Comparison of ENCODE assay signal across 14 cellular contexts in the genomic region with DNA sequence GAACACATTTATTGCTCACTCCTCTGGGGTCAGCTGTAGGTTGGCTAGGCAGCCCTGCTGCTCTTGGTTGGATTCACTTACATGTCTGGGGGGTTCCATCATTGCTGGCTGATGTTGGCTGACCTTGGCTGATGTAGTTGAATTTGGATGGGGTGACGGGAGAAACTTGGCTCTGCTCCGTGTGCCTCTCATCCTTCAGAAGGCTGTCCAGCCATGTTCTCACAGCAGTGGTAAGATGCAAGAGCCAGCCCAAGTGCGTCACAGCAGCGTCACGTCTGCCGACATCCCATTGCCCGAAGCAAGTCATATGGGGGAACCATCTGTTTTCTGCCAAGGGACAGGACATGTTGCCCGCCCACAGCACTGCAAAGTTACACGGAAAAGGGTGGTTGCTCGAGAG.
DNase-seq lines count a peak whose midpoint lies in the region; TF ChIP-seq lines count a peak whose summit lies in the region.
"Had no signal": no experiment of that assay in that cellular context is flagged by ENCODE, and none has a peak within 500 bp of the region (broad histone marks: within the 10 kb centered on the region; RNA-seq: fewer than 3 reads in every experiment).

No MANE protein-coding gene starts in this region.

- H3K36me3 ChIP-seq in SJCRH30 (no peaks in the 10 kb centered on the region), suprapubic skin (no peaks in the 10 kb centered on the region)
- H3K36me3 ChIP-seq: brain microvascular endothelial cell had no signal

- H3K9me3 ChIP-seq in SJCRH30 (replicated peaks) (no peaks in the 10 kb centered on the region), suprapubic skin (no peaks in the 10 kb centered on the region)

- H3K4me1 ChIP-seq in SJCRH30 (no peaks in the 10 kb centered on the region), suprapubic skin (peaks cover 2% of the 10 kb centered on the region)

- H3K4me3 ChIP-seq in fibroblast of the aortic adventitia (ENCODE audit: low read depth, low read length) (no peak overlapping the region), SJCRH30 (no peak overlapping the region), suprapubic skin (no peak overlapping the region)
- H3K4me3 ChIP-seq: hepatocyte, SK-N-MC had no signal

- WGBS in suprapubic skin, result 38% methylated on average over 4 of the region's 10 CpGs

- DNase-seq in EL (peak; percentile 41), SK-MEL-5 (ENCODE audit: low read depth, low spot score) (peak; percentile 80), fibroblast of the aortic adventitia (ENCODE audit: low read depth) (peak; percentile 69), posterior cingulate gyrus (peak in 8 of 10 donors; percentile 46 to 94 (median 66)), SJCRH30 (no peak), suprapubic skin (ENCODE audit: low spot score in 2 of 2) (no peak), HCEC 1CT (no peak)
- DNase-seq: activated effector memory CD4-positive, alpha-beta T cell treated with Interleukin-2 at 50 U/mL for 16 hours; brain microvascular endothelial cell; endodermal cell; stimulated activated naive CD4-positive, alpha-beta T cell treated with Interleukin-2 at 50 U/mL for 16 hours had no signal

- H3K27me3 ChIP-seq in SJCRH30 (peaks cover 17% of the 10 kb centered on the region), suprapubic skin (peaks cover 48% of the 10 kb centered on the region)

- in situ Hi-C loops in SK-MEL-5 (cut with HindIII; ENCODE audit: low pct_unique_long_range_greater_than_20kb, low sequenced_read_pairs), result no loop called here

- intact Hi-C loops in posterior cingulate gyrus (cut with DNase I), result loop anchor here (2.0 kb wide), 2 partner anchors 317 to 871 kb away; no protein-coding TSS in a partner anchor

- no peak for TF ChIP-seq POLR2A in suprapubic skin (IDR thresholded peaks at IDR 0.05)

- no peak for TF ChIP-seq CTCF in fibroblast of the aortic adventitia (IDR thresholded peaks at IDR 0.05; ENCODE audit: insufficient read depth, low read length)
- TF ChIP-seq CTCF in suprapubic skin (IDR thresholded peaks at IDR 0.05), result no peak

- H3K27ac ChIP-seq in SJCRH30 (no peak overlapping the region), suprapubic skin (no peak overlapping the region)
- H3K27ac ChIP-seq: brain microvascular endothelial cell, hepatocyte, SK-N-MC, VCaP had no signal

- TF ChIP-seq EP300 in suprapubic skin (IDR thresholded peaks at IDR 0.05), result no peak

Comparison
In these comparisons a context has a peak if more than half of its experiments do, and no peak if none do; other contexts are left out.
1. DNase-seq: peak in EL (single experiment), SK-MEL-5 (single experiment), fibroblast of the aortic adventitia (single experiment) and posterior cingulate gyrus (8 of 10); none in SJCRH30 (0 of 2), suprapubic skin (0 of 2) and HCEC 1CT (single experiment).